In the genomic region with DNA sequence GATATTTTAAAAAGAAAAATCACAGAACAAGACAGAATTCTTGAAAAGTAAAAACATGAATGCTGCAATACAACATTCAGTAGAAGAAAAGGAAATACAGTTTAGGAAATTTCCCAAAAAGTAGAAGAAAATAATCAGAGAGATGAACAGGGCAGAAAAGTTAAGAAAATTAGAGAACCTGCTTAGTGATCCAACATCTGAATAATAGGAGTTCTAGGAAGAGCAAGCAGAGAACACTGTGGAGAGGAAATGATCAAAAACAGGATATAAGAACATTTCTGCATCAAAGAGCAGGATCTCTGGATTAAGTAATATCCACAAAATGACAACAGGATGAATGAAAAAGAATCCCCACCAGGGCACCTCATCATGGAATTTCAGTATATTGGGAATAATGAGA, we compare ENCODE assay signal across 10 cellular contexts.
"Had no signal": no experiment of that assay in that cellular context is flagged by ENCODE, and none has a peak within 500 bp of the region (broad histone marks: within the 10 kb centered on the region; RNA-seq: fewer than 3 reads in every experiment).

No MANE protein-coding gene starts in this region.

- H3K4me3 ChIP-seq: GM23338, HAP-1 had no signal

- H3K36me3 ChIP-seq: HAP-1 had no signal

- H2AFZ ChIP-seq: GM23338 had no signal

- H3K4me1 ChIP-seq: HAP-1 had no signal

- DNase-seq: GOT3, H7, H9, HCEC 1CT, HFFc6 had no signal

- FAIRE-seq: H1, H54 had no signal

- ATAC-seq: GM23338, HCT116 had no signal

- H3K4me2 ChIP-seq: GM23338 had no signal
